In genomic region chr6:47083586-47084047, GRCh38 we compare ENCODE assay signal across 1 cellular context.
A peak's percentile ranks its signal among the peaks of the same experiment; 100 is the strongest.
TF ChIP-seq lines count a peak whose summit lies in the region.

No MANE protein-coding gene starts in this region.

TF ChIP-seq in HepG2, 621 proteins besides CTCF, POLR2A, EP300 and RAD21 (continued from another document and continues in another):
- TF ChIP-seq, protein P1, sequence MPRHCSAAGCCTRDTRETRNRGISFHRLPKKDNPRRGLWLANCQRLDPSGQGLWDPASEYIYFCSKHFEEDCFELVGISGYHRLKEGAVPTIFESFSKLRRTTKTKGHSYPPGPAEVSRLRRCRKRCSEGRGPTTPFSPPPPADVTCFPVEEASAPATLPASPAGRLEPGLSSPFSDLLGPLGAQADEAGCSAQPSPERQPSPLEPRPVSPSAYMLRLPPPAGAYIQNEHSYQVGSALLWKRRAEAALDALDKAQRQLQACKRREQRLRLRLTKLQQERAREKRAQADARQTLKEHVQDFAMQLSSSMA (CRISPR knock-in tag; IDR thresholded peaks at IDR 0.05), result no peak
- TF ChIP-seq ZNF570 (CRISPR knock-in tag; IDR thresholded peaks at IDR 0.05; ENCODE audit: borderline replicate concordance) (no peak), ZKSCAN1 (IDR thresholded peaks at IDR 0.05; ENCODE audit: low read length) (no peak), BCL6 (CRISPR knock-in tag; IDR thresholded peaks at IDR 0.05) (peak; percentile 30; the same call in 1 of the 2 replicates), ZNF644 (CRISPR knock-in tag; IDR thresholded peaks at IDR 0.05; ENCODE audit: low read depth) (peak; percentile 29; the same call in 1 of the 2 replicates), FOXA3 (CRISPR knock-in tag; IDR thresholded peaks at IDR 0.05) (peak; percentile 83), NR2F1 (CRISPR knock-in tag; IDR thresholded peaks at IDR 0.05) (no peak), RFX5 (IDR thresholded peaks at IDR 0.05; ENCODE audit: low read depth, low read length) (no peak), ZFP1 (CRISPR knock-in tag; IDR thresholded peaks at IDR 0.05) (no peak), DNMT1 (CRISPR knock-in tag; IDR thresholded peaks at IDR 0.05) (no peak), CREM (IDR thresholded peaks at IDR 0.05) (0 out of 2 replicates have a peak, but pooled peaks have one; percentile 12), CREM (CRISPR knock-in tag; IDR thresholded peaks at IDR 0.05) (no peak), IKZF1 (IDR thresholded peaks at IDR 0.05) (no peak), ZNF143 (CRISPR knock-in tag; IDR thresholded peaks at IDR 0.05) (no peak), EED (CRISPR knock-in tag; IDR thresholded peaks at IDR 0.05) (no peak), ZNF550 (CRISPR knock-in tag; IDR thresholded peaks at IDR 0.05; ENCODE audit: borderline replicate concordance) (no peak), ZBTB2 (CRISPR knock-in tag; IDR thresholded peaks at IDR 0.05; ENCODE audit: low read depth) (0 out of 2 replicates have a peak, but pooled peaks have one; percentile 24), EZH2 (conservative IDR thresholded peaks at IDR 0.05; ENCODE audit: low read depth, low read length) (no peak), ZFP90 (CRISPR knock-in tag; IDR thresholded peaks at IDR 0.05; ENCODE audit: borderline replicate concordance) (no peak), ZNF597 (CRISPR knock-in tag; IDR thresholded peaks at IDR 0.05) (no peak), CC2D1A (CRISPR knock-in tag; IDR thresholded peaks at IDR 0.05) (no peak), RXRB (CRISPR knock-in tag; IDR thresholded peaks at IDR 0.05; ENCODE audit: borderline replicate concordance) (peak; percentile 40; the same call in 1 of the 2 replicates), ZNF761 (CRISPR knock-in tag; conservative IDR thresholded peaks at IDR 0.05) (no peak), FOXK1 (CRISPR knock-in tag; IDR thresholded peaks at IDR 0.05; ENCODE audit: borderline replicate concordance, low read depth) (peak; percentile 38; the same call in 1 of the 2 replicates), DNMT3B (CRISPR knock-in tag; conservative IDR thresholded peaks at IDR 0.05) (no peak), ERF (CRISPR knock-in tag; IDR thresholded peaks at IDR 0.05) (no peak; the same call in 1 of the 2 replicates), ZNF20 (CRISPR knock-in tag; IDR thresholded peaks at IDR 0.05) (no peak), CREB1 (IDR thresholded peaks at IDR 0.05) (no peak), CREB1 (CRISPR knock-in tag; IDR thresholded peaks at IDR 0.05) (no peak), THAP11 (CRISPR knock-in tag; IDR thresholded peaks at IDR 0.05) (peak; percentile 44; the same call in 1 of the 2 replicates), ZNF12 (CRISPR knock-in tag; IDR thresholded peaks at IDR 0.05) (no peak), ZNF841 (CRISPR knock-in tag; IDR thresholded peaks at IDR 0.05; ENCODE audit: borderline replicate concordance) (no peak), ATF5 (CRISPR knock-in tag; IDR thresholded peaks at IDR 0.05; ENCODE audit: low read depth) (no peak), ZMYM4 (CRISPR knock-in tag; IDR thresholded peaks at IDR 0.05) (peak; percentile 67), ZBTB26 (CRISPR knock-in tag; IDR thresholded peaks at IDR 0.05; ENCODE audit: borderline replicate concordance) (peak; percentile 87), KLF16 (CRISPR knock-in tag; IDR thresholded peaks at IDR 0.05) (no peak), FOXK2 (IDR thresholded peaks at IDR 0.05) (no peak), TCF7 (IDR thresholded peaks at IDR 0.05; ENCODE audit: low read depth) (0 out of 2 replicates have a peak, but pooled peaks have one; percentile 31)
- TF ChIP-seq, protein P2, sequence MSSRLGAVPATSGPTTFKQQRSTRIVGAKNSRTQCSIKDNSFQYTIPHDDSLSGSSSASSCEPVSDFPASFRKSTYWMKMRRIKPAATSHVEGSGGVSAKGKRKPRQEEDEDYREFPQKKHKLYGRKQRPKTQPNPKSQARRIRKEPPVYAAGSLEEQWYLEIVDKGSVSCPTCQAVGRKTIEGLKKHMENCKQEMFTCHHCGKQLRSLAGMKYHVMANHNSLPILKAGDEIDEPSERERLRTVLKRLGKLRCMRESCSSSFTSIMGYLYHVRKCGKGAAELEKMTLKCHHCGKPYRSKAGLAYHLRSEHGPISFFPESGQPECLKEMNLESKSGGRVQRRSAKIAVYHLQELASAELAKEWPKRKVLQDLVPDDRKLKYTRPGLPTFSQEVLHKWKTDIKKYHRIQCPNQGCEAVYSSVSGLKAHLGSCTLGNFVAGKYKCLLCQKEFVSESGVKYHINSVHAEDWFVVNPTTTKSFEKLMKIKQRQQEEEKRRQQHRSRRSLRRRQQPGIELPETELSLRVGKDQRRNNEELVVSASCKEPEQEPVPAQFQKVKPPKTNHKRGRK (CRISPR knock-in tag; IDR thresholded peaks at IDR 0.05), result no peak
- TF ChIP-seq, protein P3, sequence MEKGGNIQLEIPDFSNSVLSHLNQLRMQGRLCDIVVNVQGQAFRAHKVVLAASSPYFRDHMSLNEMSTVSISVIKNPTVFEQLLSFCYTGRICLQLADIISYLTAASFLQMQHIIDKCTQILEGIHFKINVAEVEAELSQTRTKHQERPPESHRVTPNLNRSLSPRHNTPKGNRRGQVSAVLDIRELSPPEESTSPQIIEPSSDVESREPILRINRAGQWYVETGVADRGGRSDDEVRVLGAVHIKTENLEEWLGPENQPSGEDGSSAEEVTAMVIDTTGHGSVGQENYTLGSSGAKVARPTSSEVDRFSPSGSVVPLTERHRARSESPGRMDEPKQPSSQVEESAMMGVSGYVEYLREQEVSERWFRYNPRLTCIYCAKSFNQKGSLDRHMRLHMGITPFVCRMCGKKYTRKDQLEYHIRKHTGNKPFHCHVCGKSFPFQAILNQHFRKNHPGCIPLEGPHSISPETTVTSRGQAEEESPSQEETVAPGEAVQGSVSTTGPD (CRISPR knock-in tag; IDR thresholded peaks at IDR 0.05), result 0 out of 2 replicates have a peak, but pooled peaks have one; percentile 52
- TF ChIP-seq, protein P4, sequence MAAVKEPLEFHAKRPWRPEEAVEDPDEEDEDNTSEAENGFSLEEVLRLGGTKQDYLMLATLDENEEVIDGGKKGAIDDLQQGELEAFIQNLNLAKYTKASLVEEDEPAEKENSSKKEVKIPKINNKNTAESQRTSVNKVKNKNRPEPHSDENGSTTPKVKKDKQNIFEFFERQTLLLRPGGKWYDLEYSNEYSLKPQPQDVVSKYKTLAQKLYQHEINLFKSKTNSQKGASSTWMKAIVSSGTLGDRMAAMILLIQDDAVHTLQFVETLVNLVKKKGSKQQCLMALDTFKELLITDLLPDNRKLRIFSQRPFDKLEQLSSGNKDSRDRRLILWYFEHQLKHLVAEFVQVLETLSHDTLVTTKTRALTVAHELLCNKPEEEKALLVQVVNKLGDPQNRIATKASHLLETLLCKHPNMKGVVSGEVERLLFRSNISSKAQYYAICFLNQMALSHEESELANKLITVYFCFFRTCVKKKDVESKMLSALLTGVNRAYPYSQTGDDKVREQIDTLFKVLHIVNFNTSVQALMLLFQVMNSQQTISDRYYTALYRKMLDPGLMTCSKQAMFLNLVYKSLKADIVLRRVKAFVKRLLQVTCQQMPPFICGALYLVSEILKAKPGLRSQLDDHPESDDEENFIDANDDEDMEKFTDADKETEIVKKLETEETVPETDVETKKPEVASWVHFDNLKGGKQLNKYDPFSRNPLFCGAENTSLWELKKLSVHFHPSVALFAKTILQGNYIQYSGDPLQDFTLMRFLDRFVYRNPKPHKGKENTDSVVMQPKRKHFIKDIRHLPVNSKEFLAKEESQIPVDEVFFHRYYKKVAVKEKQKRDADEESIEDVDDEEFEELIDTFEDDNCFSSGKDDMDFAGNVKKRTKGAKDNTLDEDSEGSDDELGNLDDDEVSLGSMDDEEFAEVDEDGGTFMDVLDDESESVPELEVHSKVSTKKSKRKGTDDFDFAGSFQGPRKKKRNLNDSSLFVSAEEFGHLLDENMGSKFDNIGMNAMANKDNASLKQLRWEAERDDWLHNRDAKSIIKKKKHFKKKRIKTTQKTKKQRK (IDR thresholded peaks at IDR 0.05; ENCODE audit: low read length), result no peak
- TF ChIP-seq, protein P5, sequence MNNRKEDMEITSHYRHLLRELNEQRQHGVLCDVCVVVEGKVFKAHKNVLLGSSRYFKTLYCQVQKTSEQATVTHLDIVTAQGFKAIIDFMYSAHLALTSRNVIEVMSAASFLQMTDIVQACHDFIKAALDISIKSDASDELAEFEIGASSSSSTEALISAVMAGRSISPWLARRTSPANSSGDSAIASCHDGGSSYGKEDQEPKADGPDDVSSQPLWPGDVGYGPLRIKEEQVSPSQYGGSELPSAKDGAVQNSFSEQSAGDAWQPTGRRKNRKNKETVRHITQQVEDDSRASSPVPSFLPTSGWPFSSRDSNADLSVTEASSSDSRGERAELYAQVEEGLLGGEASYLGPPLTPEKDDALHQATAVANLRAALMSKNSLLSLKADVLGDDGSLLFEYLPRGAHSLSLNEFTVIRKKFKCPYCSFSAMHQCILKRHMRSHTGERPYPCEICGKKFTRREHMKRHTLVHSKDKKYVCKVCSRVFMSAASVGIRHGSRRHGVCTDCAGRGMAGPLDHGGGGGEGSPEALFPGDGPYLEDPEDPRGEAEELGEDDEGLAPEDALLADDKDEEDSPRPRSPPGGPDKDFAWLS (CRISPR knock-in tag; IDR thresholded peaks at IDR 0.05; ENCODE audit: borderline replicate concordance), result no peak
- TF ChIP-seq, protein P6, sequence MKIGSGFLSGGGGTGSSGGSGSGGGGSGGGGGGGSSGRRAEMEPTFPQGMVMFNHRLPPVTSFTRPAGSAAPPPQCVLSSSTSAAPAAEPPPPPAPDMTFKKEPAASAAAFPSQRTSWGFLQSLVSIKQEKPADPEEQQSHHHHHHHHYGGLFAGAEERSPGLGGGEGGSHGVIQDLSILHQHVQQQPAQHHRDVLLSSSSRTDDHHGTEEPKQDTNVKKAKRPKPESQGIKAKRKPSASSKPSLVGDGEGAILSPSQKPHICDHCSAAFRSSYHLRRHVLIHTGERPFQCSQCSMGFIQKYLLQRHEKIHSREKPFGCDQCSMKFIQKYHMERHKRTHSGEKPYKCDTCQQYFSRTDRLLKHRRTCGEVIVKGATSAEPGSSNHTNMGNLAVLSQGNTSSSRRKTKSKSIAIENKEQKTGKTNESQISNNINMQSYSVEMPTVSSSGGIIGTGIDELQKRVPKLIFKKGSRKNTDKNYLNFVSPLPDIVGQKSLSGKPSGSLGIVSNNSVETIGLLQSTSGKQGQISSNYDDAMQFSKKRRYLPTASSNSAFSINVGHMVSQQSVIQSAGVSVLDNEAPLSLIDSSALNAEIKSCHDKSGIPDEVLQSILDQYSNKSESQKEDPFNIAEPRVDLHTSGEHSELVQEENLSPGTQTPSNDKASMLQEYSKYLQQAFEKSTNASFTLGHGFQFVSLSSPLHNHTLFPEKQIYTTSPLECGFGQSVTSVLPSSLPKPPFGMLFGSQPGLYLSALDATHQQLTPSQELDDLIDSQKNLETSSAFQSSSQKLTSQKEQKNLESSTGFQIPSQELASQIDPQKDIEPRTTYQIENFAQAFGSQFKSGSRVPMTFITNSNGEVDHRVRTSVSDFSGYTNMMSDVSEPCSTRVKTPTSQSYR (CRISPR knock-in tag; IDR thresholded peaks at IDR 0.05; ENCODE audit: borderline replicate concordance), result no peak
- TF ChIP-seq, protein P7, sequence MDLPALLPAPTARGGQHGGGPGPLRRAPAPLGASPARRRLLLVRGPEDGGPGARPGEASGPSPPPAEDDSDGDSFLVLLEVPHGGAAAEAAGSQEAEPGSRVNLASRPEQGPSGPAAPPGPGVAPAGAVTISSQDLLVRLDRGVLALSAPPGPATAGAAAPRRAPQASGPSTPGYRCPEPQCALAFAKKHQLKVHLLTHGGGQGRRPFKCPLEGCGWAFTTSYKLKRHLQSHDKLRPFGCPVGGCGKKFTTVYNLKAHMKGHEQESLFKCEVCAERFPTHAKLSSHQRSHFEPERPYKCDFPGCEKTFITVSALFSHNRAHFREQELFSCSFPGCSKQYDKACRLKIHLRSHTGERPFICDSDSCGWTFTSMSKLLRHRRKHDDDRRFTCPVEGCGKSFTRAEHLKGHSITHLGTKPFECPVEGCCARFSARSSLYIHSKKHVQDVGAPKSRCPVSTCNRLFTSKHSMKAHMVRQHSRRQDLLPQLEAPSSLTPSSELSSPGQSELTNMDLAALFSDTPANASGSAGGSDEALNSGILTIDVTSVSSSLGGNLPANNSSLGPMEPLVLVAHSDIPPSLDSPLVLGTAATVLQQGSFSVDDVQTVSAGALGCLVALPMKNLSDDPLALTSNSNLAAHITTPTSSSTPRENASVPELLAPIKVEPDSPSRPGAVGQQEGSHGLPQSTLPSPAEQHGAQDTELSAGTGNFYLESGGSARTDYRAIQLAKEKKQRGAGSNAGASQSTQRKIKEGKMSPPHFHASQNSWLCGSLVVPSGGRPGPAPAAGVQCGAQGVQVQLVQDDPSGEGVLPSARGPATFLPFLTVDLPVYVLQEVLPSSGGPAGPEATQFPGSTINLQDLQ (CRISPR knock-in tag; IDR thresholded peaks at IDR 0.05), result no peak
